Comparison of ENCODE assay signal across 5 cellular contexts in genomic region chr6:147088861-147089260, GRCh38.
"Had no signal": no experiment of that assay in that cellular context is flagged by ENCODE, and none has a peak within 500 bp of the region (broad histone marks: within the 10 kb centered on the region; RNA-seq: fewer than 3 reads in every experiment).

No MANE protein-coding gene starts in this region.

- H3K27ac ChIP-seq: HL-60 had no signal

- H3K4me3 ChIP-seq: GM23338 had no signal

- DNase-seq: H9, HCEC 1CT, HFFc6 had no signal
